ENCODE assay signal across 9 cellular contexts in the genomic region with DNA sequence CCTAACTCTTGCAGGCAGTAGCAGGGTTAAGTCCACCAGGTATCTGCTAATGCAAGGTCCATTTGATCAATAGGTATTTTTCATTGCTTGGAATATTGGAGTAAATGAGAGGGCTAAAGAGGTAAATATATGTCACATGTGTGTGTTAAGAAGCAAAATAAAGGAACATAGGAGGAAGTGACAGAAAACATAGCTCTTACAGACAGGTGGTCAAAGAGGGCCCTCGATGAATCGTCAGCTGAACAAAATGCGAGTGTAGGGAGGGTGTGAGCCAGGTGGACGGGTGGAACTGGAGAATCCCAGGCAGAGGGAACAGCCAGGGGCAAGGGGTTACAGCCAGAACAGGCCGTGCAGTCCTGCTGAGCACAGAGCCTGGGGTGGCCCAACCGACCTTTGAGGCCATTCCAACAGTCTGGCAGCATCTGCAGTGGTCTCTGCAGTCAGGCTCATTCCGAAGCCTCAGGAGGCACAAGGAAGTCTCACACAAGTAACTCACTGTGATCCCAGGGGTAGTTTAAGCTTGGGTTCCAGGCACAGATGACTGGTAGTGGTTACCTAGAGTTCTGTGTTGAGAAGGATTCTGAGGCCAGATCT. TPM values are rescaled to one million over a fixed set of nuclear protein-coding genes. Genes with fewer than 3 reads are reported as not detected.
DNase-seq lines count a peak whose midpoint lies in the region; ATAC-seq lines count a peak whose summit lies in the region.
"Had no signal": no experiment of that assay in that cellular context is flagged by ENCODE, and none has a peak within 500 bp of the region (broad histone marks: within the 10 kb centered on the region; RNA-seq: fewer than 3 reads in every experiment).

No MANE protein-coding gene starts in this region.

- peaks cover 86% of the 10 kb centered on the region for H3K4me1 Mint-ChIP-seq in T-helper 17 cell

- H3K9me3 ChIP-seq in T-helper 17 cell (ENCODE audit: control insufficient read depth, low read length, poor library complexity, severe bottlenecking): no peaks in the 10 kb centered on the region
- no peaks in the 10 kb centered on the region for H3K9me3 ChIP-seq in muscle layer of duodenum (ENCODE audit: control insufficient read depth in 1 of 2, low read length in 2 of 2)
- no peaks in the 10 kb centered on the region for H3K9me3 ChIP-seq in right cardiac atrium (ENCODE audit: control insufficient read depth, low read length)
- H3K9me3 ChIP-seq: SJSA1 had no signal

- no peak overlapping the region for H3K4me3 ChIP-seq in muscle layer of duodenum (ENCODE audit: low read depth in 1 of 2, low read length in 2 of 2)
- H3K4me3 ChIP-seq in right cardiac atrium (ENCODE audit: low read length): no peak overlapping the region
- H3K4me3 ChIP-seq: SJSA1 had no signal

- H3K36me3 ChIP-seq in muscle layer of duodenum (ENCODE audit: control insufficient read depth in 1 of 2, insufficient read depth in 2 of 2, low read length in 2 of 2): no peaks in the 10 kb centered on the region
- H3K36me3 ChIP-seq: SJSA1 had no signal

- ATAC-seq in GM18861 (IDR thresholded peaks at IDR 0.05; ENCODE audit: unreplicated experiment): peak; percentile 1
- ATAC-seq in T-helper 17 cell: no peak
- ATAC-seq in GM19328 (IDR thresholded peaks at IDR 0.05; ENCODE audit: unreplicated experiment): no peak
- no peak for ATAC-seq in right cardiac atrium
- ATAC-seq in HG02642 (IDR thresholded peaks at IDR 0.05; ENCODE audit: poor library complexity, unreplicated experiment): no peak

- H3K27ac ChIP-seq in muscle layer of duodenum (ENCODE audit: low read length) (peak overlapping the region; percentile 14), right cardiac atrium (ENCODE audit: low read length) (no peak overlapping the region)
- H3K27ac ChIP-seq: SJSA1 had no signal

- peak overlapping the region; percentile 100 for H3K27ac Mint-ChIP-seq in T-helper 17 cell

- no peaks in the 10 kb centered on the region for H3K27me3 Mint-ChIP-seq in T-helper 17 cell

- intact Hi-C loops in right cardiac atrium (cut with DNase I): no loop called here

- DNase-seq in COLO668 (lab: John Stamatoyannopoulos, UW; ENCODE audit: unreplicated experiment) (peak; percentile 52), T-helper 17 cell (no peak), right cardiac atrium (no peak), cerebellar nuclear complex (lab: John Stamatoyannopoulos, UW) (no peak)

- H3K4me1 ChIP-seq in muscle layer of duodenum (ENCODE audit: control insufficient read depth in 1 of 2, insufficient read depth in 2 of 2, low read length in 2 of 2): peaks cover 22 to 32% of the 10 kb centered on the region in 2 donors
- peaks cover 9% of the 10 kb centered on the region for H3K4me1 ChIP-seq in right cardiac atrium (ENCODE audit: control insufficient read depth, insufficient read depth, low read length)
- H3K4me1 ChIP-seq: SJSA1 had no signal

- H3K27me3 ChIP-seq in muscle layer of duodenum (ENCODE audit: low read depth, low read length) (no peaks in the 10 kb centered on the region), right cardiac atrium (ENCODE audit: control insufficient read depth, insufficient read depth) (no peaks in the 10 kb centered on the region)
- H3K27me3 ChIP-seq: SJSA1 had no signal

- H3K4me3 Mint-ChIP-seq in T-helper 17 cell: peak overlapping the region; percentile 80

- 78% methylated on average over 7 of the region's 7 CpGs for WGBS in right cardiac atrium

- peaks cover 3% of the 10 kb centered on the region for H3K36me3 Mint-ChIP-seq in T-helper 17 cell (ENCODE audit: low read depth)

RNA-seq across cellular contexts. Expression of gene CCDC88C, which starts 43.2 kb away (rescaled TPM):
- total RNA-seq in T-helper 17 cell (100 to 1,000 TPM; 333 to 339 TPM), right cardiac atrium (1 to 10 TPM; 2.5 to 5.4 (median 4.8) TPM)
- 2.5 TPM for polyA plus RNA-seq in right cardiac atrium
- total RNA-seq: SJSA1 had no signal

Comparison
In these comparisons a context has a peak if more than half of its experiments do, and no peak if none do; other contexts are left out.
1. RNA of gene CCDC88C, which starts 43.2 kb away (total RNA-seq): 333 to 339 TPM in T-helper 17 cell; 2.5 to 5.4 TPM in right cardiac atrium; every median in the first group is over 10 times any median in the second.